17 cellular contexts compared by ENCODE assay signal in genomic region chr3:172210355-172210754, GRCh38.
DNase-seq lines count a peak whose midpoint lies in the region; ATAC-seq and TF ChIP-seq lines count a peak whose summit lies in the region.
"Had no signal": no experiment of that assay in that cellular context is flagged by ENCODE, and none has a peak within 500 bp of the region (broad histone marks: within the 10 kb centered on the region; RNA-seq: fewer than 3 reads in every experiment).

No MANE protein-coding gene starts in this region.

- H3K79me2 ChIP-seq in MM.1S (ENCODE audit: low read length) = peaks cover 98% of the 10 kb centered on the region

- H3K27ac Mint-ChIP-seq in natural killer cell treated with Interleukin-12 subunit alpha and Interleukin-12 subunit beta and Interleukin-15 and Interleukin-18, amount 100 ng/mL, for 72 hours = peak overlapping the region; percentile 31 to 73
- H3K27ac Mint-ChIP-seq: CD4-positive, alpha-beta T cell; T-cell; type B pancreatic cell had no signal

- H3K4me3 ChIP-seq in brain microvascular endothelial cell (ENCODE audit: low read depth, low read length) = no peak overlapping the region
- no peak overlapping the region for H3K4me3 ChIP-seq in aorta (ENCODE audit: low read length in 2 of 2)
- no peak overlapping the region for H3K4me3 ChIP-seq in MM.1S (ENCODE audit: low read length)

- H3K9ac ChIP-seq in MM.1S (ENCODE audit: low read length) = no peak overlapping the region

- DNase-seq in left cardiac atrium (peak; percentile 27), cardiac septum (ENCODE audit: low spot score) (no peak), brain microvascular endothelial cell (no peak), aorta (no peak), NCI-H1436 (lab: John Stamatoyannopoulos, UW) (no peak), MM.1S (no peak)
- DNase-seq in natural killer cell treated with Interleukin-12 subunit alpha and Interleukin-12 subunit beta and Interleukin-15 and Interleukin-18, amount 100 ng/mL, for 72 hours (ENCODE audit: low spot score) = no peak
- DNase-seq: activated CD4-positive, CD25-positive, alpha-beta regulatory T cell; activated effector memory CD4-positive, alpha-beta T cell treated with Interleukin-2 at 50 U/mL for 16 hours; CD4-positive, alpha-beta T cell; naive thymus-derived CD8-positive, alpha-beta T cell; NCI-H82; RPMI8226; stimulated activated CD4-positive, alpha-beta T cell treated with anti-CD3 and anti-CD28 coated beads, Interleukin-4, amount 100 ng/mL, for 1 hour; T-cell had no signal

- no peaks in the 10 kb centered on the region for H3K27me3 Mint-ChIP-seq in natural killer cell treated with Interleukin-12 subunit alpha and Interleukin-12 subunit beta and Interleukin-15 and Interleukin-18, amount 100 ng/mL, for 72 hours
- H3K27me3 Mint-ChIP-seq: CD4-positive, alpha-beta T cell; naive thymus-derived CD8-positive, alpha-beta T cell; T-cell; type B pancreatic cell had no signal

- peaks cover 12% of the 10 kb centered on the region for H3K36me3 ChIP-seq in brain microvascular endothelial cell (replicated peaks)
- peaks cover 0 to 2% of the 10 kb centered on the region in 2 donors for H3K36me3 ChIP-seq in aorta (ENCODE audit: control insufficient read depth in 1 of 2, insufficient read depth in 2 of 2, low read length in 1 of 2)
- peaks cover 3% of the 10 kb centered on the region for H3K36me3 ChIP-seq in MM.1S (replicated peaks; ENCODE audit: insufficient read depth, low read length)

- ATAC-seq in left cardiac atrium = peak in 1 of 2 donors; percentile 34
- no peak for ATAC-seq in natural killer cell treated with Interleukin-12 subunit alpha and Interleukin-12 subunit beta and Interleukin-15 and Interleukin-18, amount 100 ng/mL, for 72 hours
- ATAC-seq in aorta (ENCODE audit: low FRiP score) = peak; percentile 61
- no peak for ATAC-seq in GM19328 (IDR thresholded peaks at IDR 0.05; ENCODE audit: unreplicated experiment)
- ATAC-seq: naive thymus-derived CD8-positive, alpha-beta T cell; T-cell had no signal

- H3K36me3 Mint-ChIP-seq in natural killer cell treated with Interleukin-12 subunit alpha and Interleukin-12 subunit beta and Interleukin-15 and Interleukin-18, amount 100 ng/mL, for 72 hours = peaks cover 14% of the 10 kb centered on the region

- H3K4me1 ChIP-seq in aorta (ENCODE audit: control insufficient read depth in 1 of 2, insufficient read depth in 2 of 2, low read length in 2 of 2) (peaks cover 5 to 7% of the 10 kb centered on the region in 2 donors), MM.1S (ENCODE audit: low read length) (peaks cover 10% of the 10 kb centered on the region)

- no peak for TF ChIP-seq CTCF in brain microvascular endothelial cell (IDR thresholded peaks at IDR 0.05; ENCODE audit: low read depth, low read length, missing control alignments)
- no peak for TF ChIP-seq CTCF in MM.1S (IDR thresholded peaks at IDR 0.05; ENCODE audit: low read length)

- H3K4me2 ChIP-seq in MM.1S (ENCODE audit: low read depth, low read length) = no peak overlapping the region

- in situ Hi-C loops in brain microvascular endothelial cell (cut with HindIII; ENCODE audit: low pct_ligation_motif_present, low sequenced_read_pairs) = no loop called here

- no peaks in the 10 kb centered on the region for H3K27me3 ChIP-seq in brain microvascular endothelial cell (replicated peaks)
- H3K27me3 ChIP-seq in aorta (ENCODE audit: control insufficient read depth in 1 of 2, insufficient read depth in 2 of 2, low read length in 1 of 2) = no peaks in the 10 kb centered on the region
- no peaks in the 10 kb centered on the region for H3K27me3 ChIP-seq in MM.1S (replicated peaks; ENCODE audit: insufficient read depth, low read length)

- H3K27ac ChIP-seq in brain microvascular endothelial cell = peak overlapping the region; percentile 4
- H3K27ac ChIP-seq in aorta (ENCODE audit: low read depth in 1 of 2, low read length in 2 of 2) = peak overlapping the region; percentile 78 to 91
- H3K27ac ChIP-seq in MM.1S (ENCODE audit: low read length) = no peak overlapping the region

- H3K9me3 ChIP-seq in aorta (ENCODE audit: control insufficient read depth, low read length) = no peaks in the 10 kb centered on the region
- no peaks in the 10 kb centered on the region for H3K9me3 ChIP-seq in MM.1S (replicated peaks; ENCODE audit: insufficient read depth, low read length)

- H3K9me3 Mint-ChIP-seq in natural killer cell treated with Interleukin-12 subunit alpha and Interleukin-12 subunit beta and Interleukin-15 and Interleukin-18, amount 100 ng/mL, for 72 hours = peaks cover 3% of the 10 kb centered on the region
- H3K9me3 Mint-ChIP-seq: type B pancreatic cell had no signal

- H3K4me1 Mint-ChIP-seq in natural killer cell treated with Interleukin-12 subunit alpha and Interleukin-12 subunit beta and Interleukin-15 and Interleukin-18, amount 100 ng/mL, for 72 hours (ENCODE audit: low read depth in 2 of 2) = peaks cover 52 to 56% of the 10 kb centered on the region in 2 donors

- 1 to 5% methylated on average over 4 of the region's 4 CpGs for WGBS in aorta, 2 donors

- H3F3A ChIP-seq in MM.1S (ENCODE audit: insufficient read depth, low read length) = no peaks in the 10 kb centered on the region

- no peak overlapping the region for H3K4me3 Mint-ChIP-seq in natural killer cell treated with Interleukin-12 subunit alpha and Interleukin-12 subunit beta and Interleukin-15 and Interleukin-18, amount 100 ng/mL, for 72 hours
- H3K4me3 Mint-ChIP-seq: CD4-positive, alpha-beta T cell; naive thymus-derived CD8-positive, alpha-beta T cell; T-cell; type B pancreatic cell had no signal

- no peak overlapping the region for H2AFZ ChIP-seq in MM.1S (ENCODE audit: low read length)

- intact Hi-C loops in left cardiac atrium (cut with DNase I) = no loop called here
- intact Hi-C loops in cardiac septum (cut with DNase I) = no loop called here
- intact Hi-C loops in aorta (cut with DNase I) = loop anchor here (5.0 kb wide), 5 partner anchors 37 to 168 kb away; no protein-coding TSS in a partner anchor

- no peaks in the 10 kb centered on the region for H3K9me2 ChIP-seq in MM.1S (replicated peaks; ENCODE audit: insufficient read depth, low read length)

- peaks cover 3% of the 10 kb centered on the region; the same call in 1 of the 2 replicates for H4K20me1 ChIP-seq in MM.1S (ENCODE audit: insufficient read depth, low read length)

Comparison
In these comparisons a context has a peak if more than half of its experiments do, and no peak if none do; other contexts are left out.
1. intact Hi-C loops: an anchor here in aorta (5.0 kb wide); none called in left cardiac atrium and cardiac septum.